8 cellular contexts compared by ENCODE assay signal in genomic region chr5:149550267-149550582, GRCh38. TPM values are rescaled to one million over a fixed set of nuclear protein-coding genes. Genes with fewer than 3 reads are reported as not detected.
DNase-seq lines count a peak whose midpoint lies in the region; ATAC-seq and TF ChIP-seq lines count a peak whose summit lies in the region.

No MANE protein-coding gene starts in this region.

- H3K36me3 Mint-ChIP-seq in activated CD8-positive, alpha-beta T cell treated with anti-CD3 and anti-CD28 coated beads, Interleukin-2, amount 10 ng/mL, durations not matched to agents 7 days and 5 days (ENCODE audit: low read depth): peaks cover 51% of the 10 kb centered on the region

- DNase-seq in A673 (ENCODE audit: low spot score) (no peak), HFF-Myc (ENCODE audit: extremely low read depth, low read depth) (no peak), germinal center (ENCODE audit: low spot score) (peak; percentile 28), skeletal muscle cell (ENCODE audit: low read depth) (peak; percentile 31), islet precursor cell (no peak)
- no peak for DNase-seq in activated CD8-positive, alpha-beta T cell treated with anti-CD3 and anti-CD28 coated beads, Interleukin-2, amount 10 ng/mL, durations not matched to agents 7 days and 5 days

- BruUV-seq in A673 (replicated peaks; lab: Mats Ljungman, UMichigan): TSS peak; percentile 36

- H3K9me3 ChIP-seq in A673 (ENCODE audit: low read depth, low read length, poor library complexity, severe bottlenecking): no peaks in the 10 kb centered on the region

- H3K9me3 Mint-ChIP-seq in activated CD8-positive, alpha-beta T cell treated with anti-CD3 and anti-CD28 coated beads, Interleukin-2, amount 10 ng/mL, durations not matched to agents 7 days and 5 days (ENCODE audit: insufficient read depth): no peaks in the 10 kb centered on the region

- H3K4me3 ChIP-seq in A673 (ENCODE audit: low read depth, low read length, poor library complexity, severe bottlenecking) (peak overlapping the region; percentile 91), HFF-Myc (replicated peaks; ENCODE audit: low read depth, low read length) (peak overlapping the region; percentile 99), skeletal muscle cell (ENCODE audit: low read depth, low read length) (peak overlapping the region; percentile 91)

- intact Hi-C loops in A673 (cut with micrococcal nuclease; ENCODE audit: unreplicated experiment): no loop called here

- no peak for TF ChIP-seq CTCF in A673 (conservative IDR thresholded peaks at IDR 0.05; ENCODE audit: low read depth, low read length)
- no peak for TF ChIP-seq CTCF in HFF-Myc (IDR thresholded peaks at IDR 0.05; ENCODE audit: low read depth, low read length, missing control alignments)

- H3K36me3 ChIP-seq in A673 (ENCODE audit: insufficient read depth, low read length, poor library complexity, severe bottlenecking): peaks cover 44% of the 10 kb centered on the region

- H3K27ac Mint-ChIP-seq in activated CD8-positive, alpha-beta T cell treated with anti-CD3 and anti-CD28 coated beads, Interleukin-2, amount 10 ng/mL, durations not matched to agents 7 days and 5 days: peak overlapping the region; percentile 99

- H3K27me3 Mint-ChIP-seq in activated CD8-positive, alpha-beta T cell treated with anti-CD3 and anti-CD28 coated beads, Interleukin-2, amount 10 ng/mL, durations not matched to agents 7 days and 5 days (ENCODE audit: low read depth): no peaks in the 10 kb centered on the region

- peak overlapping the region; percentile 95 for H3K27ac ChIP-seq in A673 (ENCODE audit: low read depth, low read length, poor library complexity, severe bottlenecking)

- peak overlapping the region; percentile 96 for H3K4me3 Mint-ChIP-seq in activated CD8-positive, alpha-beta T cell treated with anti-CD3 and anti-CD28 coated beads, Interleukin-2, amount 10 ng/mL, durations not matched to agents 7 days and 5 days

- H3K4me1 Mint-ChIP-seq in activated CD8-positive, alpha-beta T cell treated with anti-CD3 and anti-CD28 coated beads, Interleukin-2, amount 10 ng/mL, durations not matched to agents 7 days and 5 days (ENCODE audit: low read depth): peaks cover 41% of the 10 kb centered on the region

- no peak for ATAC-seq in activated CD8-positive, alpha-beta T cell treated with anti-CD3 and anti-CD28 coated beads, Interleukin-2, amount 10 ng/mL, durations not matched to agents 7 days and 5 days
- ATAC-seq in GM19351 (IDR thresholded peaks at IDR 0.05; ENCODE audit: unreplicated experiment) (no peak), GM18511 (IDR thresholded peaks at IDR 0.05; ENCODE audit: unreplicated experiment) (no peak)

- H3K4me1 ChIP-seq in A673 (ENCODE audit: insufficient read depth, low read length, poor library complexity, severe bottlenecking): peaks cover 30% of the 10 kb centered on the region

- H3K27me3 ChIP-seq in A673 (replicated peaks; ENCODE audit: insufficient read depth, low read depth, low read length, poor library complexity): no peaks in the 10 kb centered on the region

- CTCF ChIA-PET in A673 (lab: Charles Lee): no interaction called here
- CTCF ChIA-PET in activated CD8-positive, alpha-beta T cell treated with anti-CD3 and anti-CD28 coated beads, Interleukin-2, amount 10 ng/mL, durations not matched to agents 7 days and 5 days (lab: Charles Lee): interaction anchor here (1.1 to 3.1 kb wide), 6 partner anchors 11 to 39 kb away, joined by 3 to 20 read pairs (median 4); no protein-coding TSS in a partner anchor

- POLR2A ChIA-PET in A673 (lab: Charles Lee; ENCODE audit: low non-redundant PET): interaction anchor here (1.1 kb wide), 1 partner anchor 12 kb away, joined by 3 read pairs; no protein-coding TSS in a partner anchor
- POLR2A ChIA-PET in activated CD8-positive, alpha-beta T cell treated with anti-CD3 and anti-CD28 coated beads, Interleukin-2, amount 10 ng/mL, durations not matched to agents 7 days and 5 days (lab: Charles Lee): interaction anchor here (0.6 to 3.7 kb wide), 12 partner anchors 13 to 863 kb away, joined by 3 to 26 read pairs (median 5); partner anchors contain the start of genes CD74, GRPEL2 and PCYOX1L

RNA-seq across cellular contexts. Expression of gene CSNK1A1, which starts 1.0 kb away (rescaled TPM):
- total RNA-seq in A673 (2021): 237 and 244 TPM in 2 replicates
- 100 to 1,000 TPM; 163 to 177 TPM for total RNA-seq in activated CD8-positive, alpha-beta T cell treated with anti-CD3 and anti-CD28 coated beads, Interleukin-2, amount 10 ng/mL, durations not matched to agents 7 days and 5 days

RNA-seq across cellular contexts. Expression of gene ARHGEF37, which starts 31.1 kb away (rescaled TPM):
- 0.64 and 1.7 TPM in 2 replicates for total RNA-seq in A673 (2021)
- total RNA-seq in activated CD8-positive, alpha-beta T cell treated with anti-CD3 and anti-CD28 coated beads, Interleukin-2, amount 10 ng/mL, durations not matched to agents 7 days and 5 days: 1 to 10 TPM; 1.0 to 1.4 TPM

Comparison
In these comparisons a context has a peak if more than half of its experiments do, and no peak if none do; other contexts are left out.
1. DNase-seq: peak in germinal center (single experiment) and skeletal muscle cell (single experiment); none in A673 (single experiment), HFF-Myc (single experiment), activated CD8-positive, alpha-beta T cell treated with anti-CD3 and anti-CD28 coated beads, Interleukin-2, amount 10 ng/mL, durations not matched to agents 7 days and 5 days (single experiment) and islet precursor cell (single experiment).
2. Peak in every context shown above with its lines, with median percentiles within 50 percentile points of each other: H3K4me3 ChIP-seq.